ENCODE assay signal across 27 cellular contexts in genomic region chr4:38695844-38696243, GRCh38. TPM values are rescaled to one million over a fixed set of nuclear protein-coding genes. Genes with fewer than 3 reads are reported as not detected.
DNase-seq lines count a peak whose midpoint lies in the region; ATAC-seq and TF ChIP-seq lines count a peak whose summit lies in the region.
"Had no signal": no experiment of that assay in that cellular context is flagged by ENCODE, and none has a peak within 500 bp of the region (broad histone marks: within the 10 kb centered on the region; RNA-seq: fewer than 3 reads in every experiment).

No MANE protein-coding gene starts in this region.

- no peak overlapping the region for H3K4me3 Mint-ChIP-seq in CD8-positive, alpha-beta memory T cell
- no peak overlapping the region for H3K4me3 Mint-ChIP-seq in T-cell

- H3K27ac Mint-ChIP-seq in CD8-positive, alpha-beta memory T cell, result peak overlapping the region in 5 of 8 donors; percentile 14 to 78 (median 53)
- H3K27ac Mint-ChIP-seq in T-cell, result peak overlapping the region; percentile 36 to 44

- no peaks in the 10 kb centered on the region for H3K27me3 Mint-ChIP-seq in CD8-positive, alpha-beta memory T cell
- H3K27me3 Mint-ChIP-seq in T-cell, result no peaks in the 10 kb centered on the region

- intact Hi-C loops in aorta (cut with DNase I), result no loop called here

- TF ChIP-seq CTCF in gastroesophageal sphincter (IDR thresholded peaks at IDR 0.05) (no peak), neutrophil (IDR thresholded peaks at IDR 0.05) (no peak)

- 70 to 83% methylated on average over 4 of the region's 4 CpGs for WGBS in gastroesophageal sphincter (ENCODE audit: low coverage in 1 of 2), 2 donors
- 86 to 89% methylated on average over 4 of the region's 4 CpGs for WGBS in aorta, 2 donors

- TF ChIP-seq POLR2A in gastroesophageal sphincter (IDR thresholded peaks at IDR 0.05), result no peak

- POLR2A ChIA-PET in CD8-positive, alpha-beta memory T cell (lab: Charles Lee), result no interaction called here
- POLR2A ChIA-PET in T-cell (lab: Charles Lee), result no interaction called here

- peaks cover 65% of the 10 kb centered on the region for H3K36me3 ChIP-seq in CD8-positive, alpha-beta memory T cell (ENCODE audit: insufficient read depth, low read length)
- H3K36me3 ChIP-seq in gastroesophageal sphincter (peaks cover 0 to 65% of the 10 kb centered on the region in 2 donors), neutrophil (peaks cover 98% of the 10 kb centered on the region), aorta (ENCODE audit: control insufficient read depth in 1 of 2, insufficient read depth in 2 of 2, low read length in 1 of 2) (peaks cover 0 to 9% of the 10 kb centered on the region in 2 donors)

- peaks cover 24 to 83% (median 42%) of the 10 kb centered on the region in 3 donors for H3K36me3 Mint-ChIP-seq in CD8-positive, alpha-beta memory T cell
- peaks cover 63% of the 10 kb centered on the region for H3K36me3 Mint-ChIP-seq in T-cell

- no peak for TF ChIP-seq EP300 in gastroesophageal sphincter (IDR thresholded peaks at IDR 0.05)

- no peak for DNase-seq in CD8-positive, alpha-beta memory T cell
- no peak for DNase-seq in T-cell
- no peak for DNase-seq in aorta
- DNase-seq: activated CD4-positive, CD25-positive, alpha-beta regulatory T cell treated with anti-CD3 and anti-CD28 coated beads, Interleukin-2, amount 50 U/mL, for 72 hours; activated CD8-positive, alpha-beta memory T cell treated with anti-CD3 and anti-CD28 coated beads for 24 hours; activated gamma-delta T cell; brain microvascular endothelial cell; DMS79 treated with DMSO at 0.1 percent for 48 hours; effector CD4-positive, alpha-beta T cell; foreskin melanocyte; GF-D8; HCEC 1CT; KG1; NCI-H1417 treated with DMSO at 0.1 percent for 48 hours; NCI-H2081; NCI-H226; NCI-H748 treated with DMSO at 0.1 percent for 48 hours; retina; stimulated activated CD4-positive, alpha-beta T cell treated with anti-CD3 and anti-CD28 coated beads, Interleukin-1b, Interleukin-23, amount 100 ng/mL, for 48 hours; stimulated activated CD8-positive, alpha-beta memory T cell treated with anti-CD3 and anti-CD28 coated beads, Interleukin-4, amount 100 ng/mL, for 48 hours; transverse colon had no signal

- H3K27me3 ChIP-seq in CD8-positive, alpha-beta memory T cell (ENCODE audit: insufficient read depth, low read length, poor library complexity, severe bottlenecking), result no peaks in the 10 kb centered on the region
- H3K27me3 ChIP-seq in gastroesophageal sphincter (no peaks in the 10 kb centered on the region), neutrophil (no peaks in the 10 kb centered on the region), aorta (ENCODE audit: control insufficient read depth in 1 of 2, insufficient read depth in 2 of 2, low read length in 1 of 2) (no peaks in the 10 kb centered on the region)
- H3K27me3 ChIP-seq: BLaER1 treated with 17β-estradiol and CSF1 and Interleukin-3, amounts not matched to agents 10 nM and 100 nM; brain microvascular endothelial cell; transverse colon had no signal

- CTCF ChIA-PET in CD8-positive, alpha-beta memory T cell (lab: Charles Lee), result no interaction called here
- CTCF ChIA-PET in T-cell (lab: Charles Lee), result no interaction called here

- no peaks in the 10 kb centered on the region for H3K9me3 Mint-ChIP-seq in CD8-positive, alpha-beta memory T cell
- no peaks in the 10 kb centered on the region for H3K9me3 Mint-ChIP-seq in T-cell

- H3K4me1 Mint-ChIP-seq in CD8-positive, alpha-beta memory T cell, result peaks cover 4 to 8% (median 5%) of the 10 kb centered on the region in 3 donors
- H3K4me1 Mint-ChIP-seq in T-cell, result peaks cover 4 to 35% (median 8%) of the 10 kb centered on the region in 3 donors

- H3K4me3 ChIP-seq in CD8-positive, alpha-beta memory T cell (ENCODE audit: low read length), result no peak overlapping the region
- H3K4me3 ChIP-seq in gastroesophageal sphincter (no peak overlapping the region), neutrophil (ENCODE audit: low read depth in 1 of 2, low read length in 1 of 2) (no peak overlapping the region), aorta (ENCODE audit: low read length in 2 of 2) (no peak overlapping the region)
- H3K4me3 ChIP-seq: BLaER1 treated with 17β-estradiol and CSF1 and Interleukin-3, amounts not matched to agents 10 nM and 100 nM; skin epidermis; transverse colon had no signal

- ATAC-seq in T-cell (replicated peaks in 1 of 4) (no peak), gastroesophageal sphincter (no peak), GM18909 (IDR thresholded peaks at IDR 0.05; ENCODE audit: poor library complexity, unreplicated experiment) (no peak), aorta (ENCODE audit: low FRiP score) (no peak), HG03159 (IDR thresholded peaks at IDR 0.05; ENCODE audit: unreplicated experiment) (no peak)

- no peaks in the 10 kb centered on the region for H3K4me1 ChIP-seq in CD8-positive, alpha-beta memory T cell (ENCODE audit: insufficient read depth, low read length)
- H3K4me1 ChIP-seq in gastroesophageal sphincter, result peaks cover 16 to 54% (median 22%) of the 10 kb centered on the region in 3 donors
- no peaks in the 10 kb centered on the region for H3K4me1 ChIP-seq in neutrophil (ENCODE audit: control insufficient read depth in 1 of 2, insufficient read depth in 1 of 2, low read depth in 1 of 2, low read length in 1 of 2)
- H3K4me1 ChIP-seq in aorta (ENCODE audit: control insufficient read depth in 1 of 2, insufficient read depth in 2 of 2, low read length in 2 of 2), result peaks cover 3 to 4% of the 10 kb centered on the region in 2 donors

- H3K9me3 ChIP-seq in CD8-positive, alpha-beta memory T cell (ENCODE audit: low read length), result no peaks in the 10 kb centered on the region
- H3K9me3 ChIP-seq in gastroesophageal sphincter (no peaks in the 10 kb centered on the region), neutrophil (peaks cover 4% of the 10 kb centered on the region), aorta (ENCODE audit: control insufficient read depth, low read length) (no peaks in the 10 kb centered on the region)
- H3K9me3 ChIP-seq: BLaER1 treated with 17β-estradiol and CSF1 and Interleukin-3, amounts not matched to agents 10 nM and 100 nM; transverse colon had no signal

- no peak overlapping the region for H3K27ac ChIP-seq in CD8-positive, alpha-beta memory T cell (ENCODE audit: low read depth, low read length)
- H3K27ac ChIP-seq in gastroesophageal sphincter (peak overlapping the region in 3 of 4 donors; percentile 11 to 54 (median 48)), neutrophil (peak overlapping the region; percentile 45), aorta (ENCODE audit: low read depth in 1 of 2, low read length in 2 of 2) (no peak overlapping the region)
- H3K27ac ChIP-seq: BLaER1 treated with 17β-estradiol and CSF1 and Interleukin-3, amounts not matched to agents 10 nM and 100 nM; brain microvascular endothelial cell; skin epidermis had no signal

RNA-seq across cellular contexts. Expression of gene KLF3, which starts 31.8 kb away (rescaled TPM):
- total RNA-seq in CD8-positive, alpha-beta memory T cell, result 10 to 100 TPM; 15.2 to 17.1 TPM
- 72.9 TPM for polyA plus RNA-seq in CD8-positive, alpha-beta memory T cell
- total RNA-seq in T-cell (100 to 1,000 TPM; 115 to 127 (median 124) TPM), gastroesophageal sphincter (10 to 100 TPM; 40.0 to 55.5 (median 43.5) TPM), aorta (10 to 100 TPM; 45.9 to 66.8 TPM)
- polyA plus RNA-seq in aorta, result 10 to 100 TPM; 13.0 to 16.7 TPM

Comparison
In these comparisons a context has a peak if more than half of its experiments do, and no peak if none do; other contexts are left out.
1. H3K27ac ChIP-seq: peak in gastroesophageal sphincter (3 of 4) and neutrophil (single experiment); none in CD8-positive, alpha-beta memory T cell (single experiment) and aorta (0 of 2).